In genomic region chr2:216194561-216194960, GRCh38 we compare ENCODE assay signal across 24 cellular contexts.
A peak's percentile ranks its signal among the peaks of the same experiment; 100 is the strongest.
DNase-seq lines count a peak whose midpoint lies in the region; ATAC-seq, FAIRE-seq and TF ChIP-seq lines count a peak whose summit lies in the region.
"Had no signal": no experiment of that assay in that cellular context is flagged by ENCODE, and none has a peak within 500 bp of the region (broad histone marks: within the 10 kb centered on the region; RNA-seq: fewer than 3 reads in every experiment).

No MANE protein-coding gene starts in this region.

- no peak overlapping the region for H3K9ac ChIP-seq in HUES64 (ENCODE audit: low read depth, low read length)

- no peaks in the 10 kb centered on the region for H3K27me3 Mint-ChIP-seq in activated CD8-positive, alpha-beta memory T cell treated with anti-CD3 and anti-CD28 coated beads, Interleukin-2, amount 10 ng/mL, durations not matched to agents 7 days and 5 days
- H3K27me3 Mint-ChIP-seq in activated naive CD8-positive, alpha-beta T cell = no peaks in the 10 kb centered on the region
- H3K27me3 Mint-ChIP-seq in progenitor cell of endocrine pancreas = no peaks in the 10 kb centered on the region

- no peak overlapping the region for H3K4me3 ChIP-seq in HUES64 (ENCODE audit: low read length)
- H3K4me3 ChIP-seq: A549, dorsolateral prefrontal cortex, hepatocyte, skin epidermis had no signal

- in situ Hi-C loops in GM13976 (cut with MboI; ENCODE audit: low sequenced_read_pairs, unreplicated experiment) = no loop called here

- no peak for FAIRE-seq in D721Med (lab: Jason Lieb, UNC)
- no peak for FAIRE-seq in HTR-8/SVneo (lab: Jason Lieb, UNC)
- FAIRE-seq: A549, HepG2 had no signal

- H3K9me3 ChIP-seq in HUES64 (ENCODE audit: insufficient read depth, low read depth, low read length) = no peaks in the 10 kb centered on the region
- H3K9me3 ChIP-seq: A549 had no signal

- no peaks in the 10 kb centered on the region for H3K9me3 Mint-ChIP-seq in activated CD8-positive, alpha-beta memory T cell treated with anti-CD3 and anti-CD28 coated beads, Interleukin-2, amount 10 ng/mL, durations not matched to agents 7 days and 5 days (ENCODE audit: low read depth)
- no peaks in the 10 kb centered on the region for H3K9me3 Mint-ChIP-seq in activated naive CD8-positive, alpha-beta T cell (ENCODE audit: low read depth)
- no peaks in the 10 kb centered on the region for H3K9me3 Mint-ChIP-seq in progenitor cell of endocrine pancreas (ENCODE audit: low read depth)
- H3K9me3 Mint-ChIP-seq: activated T-cell treated with anti-CD3 and anti-CD28 coated beads, Interleukin-2, amount 50 U/mL, for 4 hours had no signal

- DNase-seq in activated CD8-positive, alpha-beta memory T cell treated with anti-CD3 and anti-CD28 coated beads, Interleukin-2, amount 10 ng/mL, durations not matched to agents 7 days and 5 days = no peak
- no peak for DNase-seq in activated CD8-positive, alpha-beta memory T cell treated with anti-CD3 and anti-CD28 coated beads, Interleukin-2, amount 50 U/mL, for 4 hours
- DNase-seq in progenitor cell of endocrine pancreas (ENCODE audit: low spot score, unreplicated experiment) (no peak), D721Med (ENCODE audit: insufficient read length, low spot score) (no peak), HTR-8/SVneo (ENCODE audit: insufficient read length, low spot score) (no peak), GM13976 (ENCODE audit: low spot score) (no peak)
- DNase-seq: activated CD4-positive, alpha-beta T cell treated with anti-CD3 and anti-CD28 coated beads for 4 hours; activated T-cell treated with anti-CD3 and anti-CD28 coated beads, Interleukin-2, amount 50 U/mL, for 4 hours; C1 segment of cervical spinal cord; DMS53; dorsolateral prefrontal cortex; erythroblast; foreskin keratinocyte; GF-D8; NCI-H1105; NCI-H524 treated with DMSO at 0.1 percent for 48 hours; stimulated activated CD4-positive, alpha-beta T cell treated with anti-CD3 and anti-CD28 coated beads, Interleukin-2, amount 100 ng/mL, for 48 hours had no signal

- no peak overlapping the region for H3K4me3 Mint-ChIP-seq in activated CD8-positive, alpha-beta memory T cell treated with anti-CD3 and anti-CD28 coated beads, Interleukin-2, amount 10 ng/mL, durations not matched to agents 7 days and 5 days
- peak overlapping the region; percentile 71 for H3K4me3 Mint-ChIP-seq in activated naive CD8-positive, alpha-beta T cell
- no peak overlapping the region for H3K4me3 Mint-ChIP-seq in progenitor cell of endocrine pancreas (ENCODE audit: low read depth)

- peaks cover 97% of the 10 kb centered on the region for H3K36me3 ChIP-seq in HUES64 (ENCODE audit: insufficient read depth, low read length)

- H3K27ac Mint-ChIP-seq in activated CD8-positive, alpha-beta memory T cell treated with anti-CD3 and anti-CD28 coated beads, Interleukin-2, amount 10 ng/mL, durations not matched to agents 7 days and 5 days = peak overlapping the region; percentile 51
- peak overlapping the region; percentile 96 for H3K27ac Mint-ChIP-seq in activated naive CD8-positive, alpha-beta T cell
- H3K27ac Mint-ChIP-seq in progenitor cell of endocrine pancreas = peak overlapping the region; percentile 38

- no peaks in the 10 kb centered on the region for H3K27me3 ChIP-seq in HUES64 (ENCODE audit: insufficient read depth, low read length)
- H3K27me3 ChIP-seq: dorsolateral prefrontal cortex, foreskin keratinocyte, hepatocyte had no signal

- CTCF ChIA-PET in activated CD8-positive, alpha-beta memory T cell treated with anti-CD3 and anti-CD28 coated beads, Interleukin-2, amount 10 ng/mL, durations not matched to agents 7 days and 5 days (lab: Charles Lee) = no interaction called here

- H3K4me1 Mint-ChIP-seq in activated CD8-positive, alpha-beta memory T cell treated with anti-CD3 and anti-CD28 coated beads, Interleukin-2, amount 10 ng/mL, durations not matched to agents 7 days and 5 days = peaks cover 39% of the 10 kb centered on the region
- peaks cover 65% of the 10 kb centered on the region for H3K4me1 Mint-ChIP-seq in activated naive CD8-positive, alpha-beta T cell (ENCODE audit: low read depth)
- H3K4me1 Mint-ChIP-seq in progenitor cell of endocrine pancreas (ENCODE audit: low read depth) = peaks cover 4% of the 10 kb centered on the region

- 84% methylated on average over 4 of the region's 4 CpGs for WGBS in HUES64

- ATAC-seq in activated CD8-positive, alpha-beta memory T cell treated with anti-CD3 and anti-CD28 coated beads, Interleukin-2, amount 10 ng/mL, durations not matched to agents 7 days and 5 days = no peak
- ATAC-seq: A549, foreskin keratinocyte, HepG2 had no signal

- no peak for TF ChIP-seq CTCF in progenitor cell of endocrine pancreas (IDR thresholded peaks at IDR 0.05; ENCODE audit: unreplicated experiment)
- no peak for TF ChIP-seq CTCF in D721Med (IDR thresholded peaks at IDR 0.05; ENCODE audit: insufficient read depth, missing control alignments)
- TF ChIP-seq CTCF in GM13976 (IDR thresholded peaks at IDR 0.05; ENCODE audit: borderline replicate concordance, control extremely low read depth, extremely low read depth, insufficient read depth, missing control alignments) = no peak

- peak overlapping the region; percentile 24; the same call in 1 of the 2 replicates for H3K27ac ChIP-seq in HUES64 (ENCODE audit: low read depth, low read length)
- H3K27ac ChIP-seq: A549, dorsolateral prefrontal cortex, hepatocyte, RWPE1 had no signal

- peaks cover 79% of the 10 kb centered on the region for H3K36me3 Mint-ChIP-seq in activated CD8-positive, alpha-beta memory T cell treated with anti-CD3 and anti-CD28 coated beads, Interleukin-2, amount 10 ng/mL, durations not matched to agents 7 days and 5 days
- peaks cover 39% of the 10 kb centered on the region for H3K36me3 Mint-ChIP-seq in activated naive CD8-positive, alpha-beta T cell
- peaks cover 45% of the 10 kb centered on the region for H3K36me3 Mint-ChIP-seq in progenitor cell of endocrine pancreas (ENCODE audit: insufficient read depth)

- peaks cover 15% of the 10 kb centered on the region; the same call in 1 of the 2 replicates for H3K4me1 ChIP-seq in HUES64 (ENCODE audit: insufficient read depth, low read length)
- H3K4me1 ChIP-seq: A549 had no signal

Comparison
In these comparisons a context has a peak if more than half of its experiments do, and no peak if none do; other contexts are left out.
1. H3K27ac Mint-ChIP-seq: peak in every context shown above with its lines; median percentile 96 in activated naive CD8-positive, alpha-beta T cell; 51 in activated CD8-positive, alpha-beta memory T cell treated with anti-CD3 and anti-CD28 coated beads, Interleukin-2, amount 10 ng/mL, durations not matched to agents 7 days and 5 days; 38 in progenitor cell of endocrine pancreas.